Comparison of ENCODE assay signal across 17 cellular contexts in genomic region chr2:191280834-191281756, GRCh38.
"Had no signal": no experiment of that assay in that cellular context is flagged by ENCODE, and none has a peak within 500 bp of the region (broad histone marks: within the 10 kb centered on the region; RNA-seq: fewer than 3 reads in every experiment).

No MANE protein-coding gene starts in this region.

- H3K9me3 Mint-ChIP-seq: activated B cell treated with CpG ODN at 0.5 μM for 24 hours; activated CD4-positive, alpha-beta memory T cell treated with anti-CD3 and anti-CD28 coated beads, Interleukin-2, amount 10 ng/mL, durations not matched to agents 7 days and 5 days; activated naive CD4-positive, alpha-beta T cell treated with anti-CD3 and anti-CD28 coated beads for 36 hours; activated T-helper 2 cell treated with anti-CD3 and anti-CD28 coated beads, Interferon-gamma antibody, Interleukin-2, Interleukin-4, amounts not matched to agents 10 μg/mL and 5 μg/mL and 100 μg/mL, durations not matched to agents 14 hours and 24 hours and 36 hours; effector memory CD8-positive, alpha-beta T cell; natural killer cell treated with Interleukin-12 subunit alpha and Interleukin-12 subunit beta and Interleukin-15 and Interleukin-18, amount 100 ng/mL, for 72 hours; stimulated activated naive CD8-positive, alpha-beta T cell treated with anti-CD3 and anti-CD28 coated beads, Interleukin-15, Interleukin-2, amounts not matched to agents 100 ng/mL and 50 ng/mL, for 24 hours; T-cell had no signal

- DNase-seq: activated B cell treated with CpG ODN at 0.5 μM for 24 hours; activated CD4-positive, alpha-beta memory T cell treated with anti-CD3 and anti-CD28 coated beads, Interleukin-2, amount 10 ng/mL, durations not matched to agents 7 days and 5 days; activated CD4-positive, alpha-beta T cell treated with anti-CD3 and anti-CD28 coated beads for 48 hours; activated CD8-positive, alpha-beta memory T cell treated with anti-CD3 and anti-CD28 coated beads, Interleukin-2, amount 10 ng/mL, durations not matched to agents 7 days and 5 days; activated naive CD4-positive, alpha-beta T cell treated with anti-CD3 and anti-CD28 coated beads for 36 hours; activated T-cell treated with anti-CD3 and anti-CD28 coated beads, Interleukin-2, amount 50 U/mL, for 1 hour; body of pancreas; effector memory CD8-positive, alpha-beta T cell; head of caudate nucleus; T-cell; uterus had no signal

- H3K4me1 Mint-ChIP-seq: activated CD4-positive, alpha-beta memory T cell treated with anti-CD3 and anti-CD28 coated beads, Interleukin-2, amount 10 ng/mL, durations not matched to agents 7 days and 5 days; activated CD8-positive, alpha-beta memory T cell treated with anti-CD3 and anti-CD28 coated beads, Interleukin-2, amount 10 ng/mL, durations not matched to agents 7 days and 5 days; T-cell had no signal

- H3K27ac Mint-ChIP-seq: activated B cell treated with CpG ODN at 0.5 μM for 24 hours; activated CD4-positive, alpha-beta memory T cell treated with anti-CD3 and anti-CD28 coated beads, Interleukin-2, amount 10 ng/mL, durations not matched to agents 7 days and 5 days; activated CD8-positive, alpha-beta memory T cell treated with anti-CD3 and anti-CD28 coated beads, Interleukin-2, amount 10 ng/mL, durations not matched to agents 7 days and 5 days; activated naive CD4-positive, alpha-beta T cell treated with anti-CD3 and anti-CD28 coated beads for 36 hours; activated T-helper 2 cell treated with anti-CD3 and anti-CD28 coated beads, Interferon-gamma antibody, Interleukin-2, Interleukin-4, amounts not matched to agents 10 μg/mL and 5 μg/mL and 100 μg/mL, durations not matched to agents 14 hours and 24 hours and 36 hours; effector memory CD8-positive, alpha-beta T cell; natural killer cell treated with Interleukin-12 subunit alpha and Interleukin-12 subunit beta and Interleukin-15 and Interleukin-18, amount 100 ng/mL, for 72 hours; stimulated activated naive CD8-positive, alpha-beta T cell treated with anti-CD3 and anti-CD28 coated beads, Interleukin-15, Interleukin-2, amounts not matched to agents 100 ng/mL and 50 ng/mL, for 24 hours; T-cell had no signal

- H3K4me3 ChIP-seq: body of pancreas, right atrium auricular region, tibial nerve, uterus had no signal

- H3K36me3 ChIP-seq: right atrium auricular region, tibial nerve, uterus had no signal

- H3K9me3 ChIP-seq: body of pancreas, right atrium auricular region, tibial nerve, uterus had no signal

- H3K27me3 ChIP-seq: body of pancreas, right atrium auricular region, tibial nerve, uterus had no signal

- ATAC-seq: activated CD8-positive, alpha-beta memory T cell treated with anti-CD3 and anti-CD28 coated beads, Interleukin-2, amount 10 ng/mL, durations not matched to agents 7 days and 5 days; body of pancreas; effector memory CD8-positive, alpha-beta T cell; natural killer cell treated with Interleukin-12 subunit alpha and Interleukin-12 subunit beta and Interleukin-15 and Interleukin-18, amount 100 ng/mL, for 72 hours; T-cell had no signal

- H3K36me3 Mint-ChIP-seq: natural killer cell treated with Interleukin-12 subunit alpha and Interleukin-12 subunit beta and Interleukin-15 and Interleukin-18, amount 100 ng/mL, for 72 hours; T-cell had no signal

- H3K4me3 Mint-ChIP-seq: activated B cell treated with CpG ODN at 0.5 μM for 24 hours; activated CD4-positive, alpha-beta memory T cell treated with anti-CD3 and anti-CD28 coated beads, Interleukin-2, amount 10 ng/mL, durations not matched to agents 7 days and 5 days; activated CD8-positive, alpha-beta memory T cell treated with anti-CD3 and anti-CD28 coated beads, Interleukin-2, amount 10 ng/mL, durations not matched to agents 7 days and 5 days; activated naive CD4-positive, alpha-beta T cell treated with anti-CD3 and anti-CD28 coated beads for 36 hours; effector memory CD8-positive, alpha-beta T cell; natural killer cell treated with Interleukin-12 subunit alpha and Interleukin-12 subunit beta and Interleukin-15 and Interleukin-18, amount 100 ng/mL, for 72 hours; stimulated activated naive CD8-positive, alpha-beta T cell treated with anti-CD3 and anti-CD28 coated beads, Interleukin-15, Interleukin-2, amounts not matched to agents 100 ng/mL and 50 ng/mL, for 24 hours; T-cell had no signal

- H3K27ac ChIP-seq: body of pancreas, epithelial cell of prostate, right atrium auricular region, tibial nerve, uterus had no signal

- H3K4me1 ChIP-seq: right atrium auricular region, tibial nerve, uterus had no signal

- H3K27me3 Mint-ChIP-seq: activated B cell treated with CpG ODN at 0.5 μM for 24 hours; activated CD4-positive, alpha-beta memory T cell treated with anti-CD3 and anti-CD28 coated beads, Interleukin-2, amount 10 ng/mL, durations not matched to agents 7 days and 5 days; stimulated activated naive CD8-positive, alpha-beta T cell treated with anti-CD3 and anti-CD28 coated beads, Interleukin-15, Interleukin-2, amounts not matched to agents 100 ng/mL and 50 ng/mL, for 24 hours had no signal
